20 cellular contexts compared by ENCODE assay signal in genomic region chr1:54302549-54302948, GRCh38.
"Had no signal": no experiment of that assay in that cellular context is flagged by ENCODE, and none has a peak within 500 bp of the region (broad histone marks: within the 10 kb centered on the region; RNA-seq: fewer than 3 reads in every experiment).

No MANE protein-coding gene starts in this region.

- H3K9me3 Mint-ChIP-seq: memory B cell had no signal

- H3K9me3 ChIP-seq: gastroesophageal sphincter, heart left ventricle, suprapubic skin, tibial nerve, uterus had no signal

- H3K36me3 ChIP-seq: gastroesophageal sphincter, heart left ventricle, suprapubic skin, tibial nerve, uterus had no signal

- DNase-seq: activated CD4-positive, alpha-beta T cell treated with anti-CD3 and anti-CD28 coated beads for 4 hours; activated CD4-positive, alpha-beta T cell treated with anti-CD3 and anti-CD28 coated beads, Interleukin-2, amount 50 U/mL, for 48 hours; activated CD4-positive, CD25-positive, alpha-beta regulatory T cell; activated gamma-delta T cell treated with Interleukin-2 at 50 U/mL for 16 hours; cortex of kidney; islet precursor cell; left cardiac atrium; stimulated activated CD4-positive, alpha-beta T cell treated with anti-CD3 and anti-CD28 coated beads, Interleukin-2, amount 100 ng/mL, for 48 hours; stimulated activated CD8-positive, alpha-beta memory T cell treated with anti-CD3 and anti-CD28 coated beads, Interleukin-4, amount 100 ng/mL, for 48 hours; stimulated activated naive CD4-positive, alpha-beta T cell; T-helper 9 cell; uterus had no signal

- ATAC-seq: gastroesophageal sphincter, left cardiac atrium had no signal

- H3K27me3 ChIP-seq: gastroesophageal sphincter, heart left ventricle, suprapubic skin, tibial nerve, uterus had no signal

- H3K36me3 Mint-ChIP-seq: memory B cell had no signal

- H3K27ac Mint-ChIP-seq: memory B cell had no signal

- H3K4me3 Mint-ChIP-seq: memory B cell had no signal

- H3K4me3 ChIP-seq: gastroesophageal sphincter, heart left ventricle, suprapubic skin, tibial nerve, uterus had no signal

- H3K27me3 Mint-ChIP-seq: activated naive CD8-positive, alpha-beta T cell; memory B cell; progenitor cell of endocrine pancreas had no signal

- H3K27ac ChIP-seq: epithelial cell of prostate, gastroesophageal sphincter, suprapubic skin, tibial nerve had no signal
